Comparison of ENCODE assay signal across 18 cellular contexts in genomic region chr6:100803264-100803663, GRCh38.
DNase-seq lines count a peak whose midpoint lies in the region; ATAC-seq and TF ChIP-seq lines count a peak whose summit lies in the region.
"Had no signal": no experiment of that assay in that cellular context is flagged by ENCODE, and none has a peak within 500 bp of the region (broad histone marks: within the 10 kb centered on the region; RNA-seq: fewer than 3 reads in every experiment).

No MANE protein-coding gene starts in this region.

- CTCF ChIA-PET in HEK293 (lab: Yijun Ruan, JAX): no interaction called here

- POLR2A ChIA-PET in HEK293 (lab: Yijun Ruan, JAX): no interaction called here

- TF ChIP-seq CTCF in HEK293 (tag by site-specific recombination; IDR thresholded peaks at IDR 0.05) (no peak), VCaP (conservative IDR thresholded peaks at IDR 0.05) (no peak), left lung (IDR thresholded peaks at IDR 0.05) (no peak)

- no peaks in the 10 kb centered on the region for H3K27me3 ChIP-seq in left lung
- H3K27me3 ChIP-seq: BE2C, hepatocyte had no signal

- ATAC-seq in left lung: peak; percentile 56
- ATAC-seq in GM19035 (IDR thresholded peaks at IDR 0.05; ENCODE audit: unreplicated experiment): no peak
- ATAC-seq: activated CD8-positive, alpha-beta T cell treated with anti-CD3 and anti-CD28 coated beads, Interleukin-2, amount 10 ng/mL, durations not matched to agents 7 days and 5 days; right cardiac atrium had no signal

- peaks cover 8% of the 10 kb centered on the region; the same call in 1 of the 2 replicates for H3K4me1 ChIP-seq in HEK293 (ENCODE audit: control insufficient read depth, insufficient read depth, low read length)
- no peaks in the 10 kb centered on the region for H3K4me1 ChIP-seq in left lung
- H3K4me1 ChIP-seq: BE2C had no signal

- H3K36me3 ChIP-seq in HEK293 (ENCODE audit: control insufficient read depth in 2 of 2, insufficient read depth in 1 of 2, low read length in 2 of 2): peaks cover 0 to 30% of the 10 kb centered on the region in 2 experiments; a peak in 1 of 3 replicates
- peaks cover 0 to 5% of the 10 kb centered on the region in 2 donors for H3K36me3 ChIP-seq in left lung
- H3K36me3 ChIP-seq: BE2C had no signal

- H3K27ac ChIP-seq in HEK293 (ENCODE audit: extremely low read depth, low read depth, low read length) (no peak overlapping the region), VCaP (peak overlapping the region; percentile 13; the same call in 1 of the 2 replicates), left lung (no peak overlapping the region)
- H3K27ac ChIP-seq: hepatocyte had no signal

- no peak overlapping the region for H3K4me3 ChIP-seq in HEK293 (ENCODE audit: low read depth, low read length)
- H3K4me3 ChIP-seq in left lung: no peak overlapping the region
- H3K4me3 ChIP-seq: hepatocyte had no signal

- intact Hi-C loops in left lung (cut with DNase I): no loop called here

- H3K9me3 ChIP-seq in HEK293 (ENCODE audit: control insufficient read depth, insufficient read depth, low read depth, low read length): no peaks in the 10 kb centered on the region
- no peaks in the 10 kb centered on the region for H3K9me3 ChIP-seq in left lung
- H3K9me3 ChIP-seq: BE2C had no signal

- DNase-seq in NCI-H1105 treated with DMSO at 0.1 percent for 48 hours (lab: John Stamatoyannopoulos, UW) (peak; percentile 43), NCI-H1105 (lab: John Stamatoyannopoulos, UW) (no peak), left lung (no peak), SW480 (ENCODE audit: low spot score) (no peak)
- no peak for DNase-seq in stimulated activated CD4-positive, alpha-beta T cell treated with anti-CD3 and anti-CD28 coated beads, Interleukin-2, amount 100 ng/mL, for 24 hours
- DNase-seq: activated CD8-positive, alpha-beta T cell treated with anti-CD3 and anti-CD28 coated beads, Interleukin-2, amount 10 ng/mL, durations not matched to agents 7 days and 5 days; activated naive CD4-positive, alpha-beta T cell treated with anti-CD3 and anti-CD28 coated beads for 36 hours; activated T-cell treated with anti-CD3 and anti-CD28 coated beads, Interleukin-2, amount 50 U/mL, for 1 hour; BE2C; foreskin melanocyte; NCI-H1092; NCI-H2171; NCI-H774; right cardiac atrium had no signal

TF ChIP-seq in HEK293, 187 proteins besides CTCF, POLR2A, EP300 and RAD21:
- TF ChIP-seq ATF2 (tag by site-specific recombination; IDR thresholded peaks at IDR 0.05; ENCODE audit: low read depth) (no peak), PRDM2 (tag by site-specific recombination; IDR thresholded peaks at IDR 0.05; ENCODE audit: borderline replicate concordance) (no peak), MZF1 (tag by site-specific recombination; IDR thresholded peaks at IDR 0.05; ENCODE audit: borderline replicate concordance) (peak; percentile 73; the same call in 1 of the 2 replicates), SCRT2 (tag by site-specific recombination; IDR thresholded peaks at IDR 0.05) (0 out of 2 replicates have a peak, but pooled peaks have one; percentile 8), ZNF248 (tag by site-specific recombination; IDR thresholded peaks at IDR 0.05) (no peak), ZNF660 (tag by site-specific recombination; IDR thresholded peaks at IDR 0.05) (no peak), BCL6B (tag by site-specific recombination; IDR thresholded peaks at IDR 0.05) (no peak), ZNF571 (tag by site-specific recombination; IDR thresholded peaks at IDR 0.05) (no peak)
